13 cellular contexts compared by ENCODE assay signal in genomic region chr14:54890794-54891193, GRCh38. TPM values are rescaled to one million over a fixed set of nuclear protein-coding genes. Genes with fewer than 3 reads are reported as not detected.
DNase-seq lines count a peak whose midpoint lies in the region; ATAC-seq and TF ChIP-seq lines count a peak whose summit lies in the region.
"Had no signal": no experiment of that assay in that cellular context is flagged by ENCODE, and none has a peak within 500 bp of the region (broad histone marks: within the 10 kb centered on the region; RNA-seq: fewer than 3 reads in every experiment).

No MANE protein-coding gene starts in this region.

- no peaks in the 10 kb centered on the region for H3K9me3 ChIP-seq in heart right ventricle
- H3K9me3 ChIP-seq: A549, neutrophil had no signal

- peaks cover 0 to 10% (median 0%) of the 10 kb centered on the region in 9 donors for H3K4me1 ChIP-seq in heart right ventricle
- H3K4me1 ChIP-seq: A549 had no signal

- intact Hi-C loops in heart right ventricle (cut with DNase I), result loop anchor here in 5 of 10 donors (5.0 to 10.0 kb wide), 4 partner anchors 83 to 328 kb away; partner anchors contain the start of gene SAMD4A (in 3 of the 5)

- 95 to 99% methylated on average over 2 of the region's 2 CpGs for WGBS in heart right ventricle, 2 donors

- no peaks in the 10 kb centered on the region for H3K36me3 ChIP-seq in heart right ventricle
- H3K36me3 ChIP-seq: neutrophil had no signal

- H3K27ac ChIP-seq in heart right ventricle, result no peak overlapping the region
- H3K27ac ChIP-seq: A549, neutrophil had no signal

- DNase-seq in SIG-M5 treated with dmso at 0.1 percent for 504 hours (lab: John Stamatoyannopoulos, UW; ENCODE audit: unreplicated experiment) (peak; percentile 4), SIG-M5 (lab: John Stamatoyannopoulos, UW) (no peak), pons (ENCODE audit: low spot score) (peak; percentile 43), heart right ventricle (no peak), NCI-H748 treated with DMSO at 0.1 percent for 48 hours (lab: John Stamatoyannopoulos, UW) (no peak)
- no peak for DNase-seq in activated effector memory CD4-positive, alpha-beta T cell treated with Interleukin-2 at 50 U/mL for 16 hours
- DNase-seq: activated CD4-positive, alpha-beta T cell treated with anti-CD3 and anti-CD28 coated beads for 1 hour; amniotic stem cell; NCI-H1436 had no signal

- H3K4me3 ChIP-seq in heart right ventricle, result no peak overlapping the region
- H3K4me3 ChIP-seq: A549 had no signal

- H3K27me3 ChIP-seq in heart right ventricle, result no peaks in the 10 kb centered on the region
- H3K27me3 ChIP-seq: neutrophil had no signal

- ATAC-seq in GM21619 (IDR thresholded peaks at IDR 0.05; ENCODE audit: unreplicated experiment) (peak; percentile 70), HG03354 (IDR thresholded peaks at IDR 0.05; ENCODE audit: poor library complexity, severe bottlenecking, unreplicated experiment) (peak; percentile 81), heart right ventricle (no peak)
- ATAC-seq: A549 had no signal

- TF ChIP-seq CTCF in heart right ventricle (IDR thresholded peaks at IDR 0.05), result no peak

RNA-seq across cellular contexts. Expression of gene GCH1, which starts 11.8 kb away (rescaled TPM):
- 10 to 100 TPM in 1 of 10 donors, 1 to 10 TPM in 9; 1.0 to 11.0 (median 2.7) TPM for total RNA-seq in heart right ventricle
- 1 to 10 TPM; 2.3 to 3.3 TPM for polyA plus RNA-seq in heart right ventricle

Comparison
In these comparisons a context has a peak if more than half of its experiments do, and no peak if none do; other contexts are left out.
1. DNase-seq: peak in SIG-M5 treated with dmso at 0.1 percent for 504 hours (single experiment) and pons (single experiment); none in SIG-M5 (single experiment), heart right ventricle (0 of 2), NCI-H748 treated with DMSO at 0.1 percent for 48 hours (single experiment) and activated effector memory CD4-positive, alpha-beta T cell treated with Interleukin-2 at 50 U/mL for 16 hours (single experiment).
2. ATAC-seq: peak in GM21619 (single experiment) and HG03354 (single experiment); none in heart right ventricle (0 of 8).